In genomic region chr15:74889882-74890768, GRCh38 we compare ENCODE assay signal across 1 cellular context.
TF ChIP-seq lines count a peak whose summit lies in the region.

A gene with protein sequence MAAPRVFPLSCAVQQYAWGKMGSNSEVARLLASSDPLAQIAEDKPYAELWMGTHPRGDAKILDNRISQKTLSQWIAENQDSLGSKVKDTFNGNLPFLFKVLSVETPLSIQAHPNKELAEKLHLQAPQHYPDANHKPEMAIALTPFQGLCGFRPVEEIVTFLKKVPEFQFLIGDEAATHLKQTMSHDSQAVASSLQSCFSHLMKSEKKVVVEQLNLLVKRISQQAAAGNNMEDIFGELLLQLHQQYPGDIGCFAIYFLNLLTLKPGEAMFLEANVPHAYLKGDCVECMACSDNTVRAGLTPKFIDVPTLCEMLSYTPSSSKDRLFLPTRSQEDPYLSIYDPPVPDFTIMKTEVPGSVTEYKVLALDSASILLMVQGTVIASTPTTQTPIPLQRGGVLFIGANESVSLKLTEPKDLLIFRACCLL (plus strand): TSS chr15:74890042. CDS start chr15:74890074, 32 bp downstream.

TF ChIP-seq in HepG2, 621 proteins besides CTCF, POLR2A, EP300 and RAD21 (continued from another document and continues in another):
- TF ChIP-seq GMEB2 (CRISPR knock-in tag; IDR thresholded peaks at IDR 0.05; ENCODE audit: low read depth) (no peak), ATRX (CRISPR knock-in tag; IDR thresholded peaks at IDR 0.05; ENCODE audit: borderline replicate concordance) (no peak), JDP2 (CRISPR knock-in tag; IDR thresholded peaks at IDR 0.05; ENCODE audit: borderline replicate concordance) (no peak), ZNF124 (CRISPR knock-in tag; IDR thresholded peaks at IDR 0.05) (0 out of 2 replicates have a peak, but pooled peaks have one; percentile 44), ZNF781 (CRISPR knock-in tag; IDR thresholded peaks at IDR 0.05; ENCODE audit: borderline replicate concordance, not compliant biosample characterization) (peak; percentile 14), TEAD3 (CRISPR knock-in tag; optimal IDR thresholded peaks at IDR 0.05; ENCODE audit: borderline replicate concordance) (peak; percentile 37), NR2F6 (IDR thresholded peaks at IDR 0.05) (peak; percentile 41; the same call in 1 of the 2 replicates), NR2F6 (CRISPR knock-in tag; IDR thresholded peaks at IDR 0.05) (no peak), ARID5B (CRISPR knock-in tag; IDR thresholded peaks at IDR 0.05) (no peak; the same call in 1 of the 2 replicates), ELF3 (CRISPR knock-in tag; IDR thresholded peaks at IDR 0.05) (no peak), SMARCE1 (IDR thresholded peaks at IDR 0.05; ENCODE audit: borderline replicate concordance) (no peak), ZNF335 (CRISPR knock-in tag; IDR thresholded peaks at IDR 0.05) (peak; percentile 84), ZNF850 (CRISPR knock-in tag; conservative IDR thresholded peaks at IDR 0.05) (no peak), ZBTB14 (CRISPR knock-in tag; IDR thresholded peaks at IDR 0.05) (peak; percentile 60), ZNF101 (CRISPR knock-in tag; IDR thresholded peaks at IDR 0.05; ENCODE audit: borderline replicate concordance, low read depth) (no peak), ZNF34 (CRISPR knock-in tag; IDR thresholded peaks at IDR 0.05; ENCODE audit: borderline replicate concordance) (no peak), ONECUT2 (CRISPR knock-in tag; IDR thresholded peaks at IDR 0.05) (peak; percentile 48; the same call in 1 of the 2 replicates), POLR2AphosphoS5 (IDR thresholded peaks at IDR 0.05; ENCODE audit: low read depth, low read length) (peak; percentile 93), ZNF337 (CRISPR knock-in tag; IDR thresholded peaks at IDR 0.05; ENCODE audit: borderline replicate concordance, low read depth) (no peak), PHF20 (CRISPR knock-in tag; IDR thresholded peaks at IDR 0.05) (0 out of 2 replicates have a peak, but pooled peaks have one; percentile 51), ZNF558 (CRISPR knock-in tag; IDR thresholded peaks at IDR 0.05; ENCODE audit: borderline replicate concordance) (no peak), HOXA9 (CRISPR knock-in tag; IDR thresholded peaks at IDR 0.05; ENCODE audit: borderline replicate concordance) (no peak; the same call in 1 of the 2 replicates), MZF1 (CRISPR knock-in tag; IDR thresholded peaks at IDR 0.05; ENCODE audit: borderline replicate concordance) (no peak), ZNF138 (CRISPR knock-in tag; IDR thresholded peaks at IDR 0.05; ENCODE audit: low read depth) (peak; percentile 51; the same call in 1 of the 2 replicates), ZBTB46 (CRISPR knock-in tag; IDR thresholded peaks at IDR 0.05; ENCODE audit: borderline replicate concordance) (no peak), MEF2D (CRISPR knock-in tag; IDR thresholded peaks at IDR 0.05) (peak; percentile 75; the same call in 1 of the 2 replicates), ZNF672 (CRISPR knock-in tag; IDR thresholded peaks at IDR 0.05) (no peak), PHF21A (CRISPR knock-in tag; IDR thresholded peaks at IDR 0.05) (peak; percentile 55; the same call in 1 of the 2 replicates), NFKBIZ (CRISPR knock-in tag; IDR thresholded peaks at IDR 0.05) (no peak), TBX2 (CRISPR knock-in tag; IDR thresholded peaks at IDR 0.05; ENCODE audit: borderline replicate concordance) (peak; percentile 75), ARNT (IDR thresholded peaks at IDR 0.05) (no peak), ZFP62 (CRISPR knock-in tag; IDR thresholded peaks at IDR 0.05) (peak; percentile 82; the same call in 1 of the 2 replicates), ZNF276 (CRISPR knock-in tag; IDR thresholded peaks at IDR 0.05; ENCODE audit: low read depth) (no peak; the same call in 1 of the 2 replicates), HOXD1 (CRISPR knock-in tag; IDR thresholded peaks at IDR 0.05) (peak; percentile 77; the same call in 1 of the 2 replicates), EZH2 (conservative IDR thresholded peaks at IDR 0.05; ENCODE audit: low read depth, low read length) (no peak), CREB3 (CRISPR knock-in tag; IDR thresholded peaks at IDR 0.05) (no peak), THAP11 (CRISPR knock-in tag; IDR thresholded peaks at IDR 0.05) (peak; percentile 100), GATA4 (IDR thresholded peaks at IDR 0.05; ENCODE audit: borderline replicate concordance, low read depth) (peak; percentile 80; the same call in 1 of the 2 replicates), ZNF44 (CRISPR knock-in tag; IDR thresholded peaks at IDR 0.05) (no peak)
- TF ChIP-seq, protein P1, sequence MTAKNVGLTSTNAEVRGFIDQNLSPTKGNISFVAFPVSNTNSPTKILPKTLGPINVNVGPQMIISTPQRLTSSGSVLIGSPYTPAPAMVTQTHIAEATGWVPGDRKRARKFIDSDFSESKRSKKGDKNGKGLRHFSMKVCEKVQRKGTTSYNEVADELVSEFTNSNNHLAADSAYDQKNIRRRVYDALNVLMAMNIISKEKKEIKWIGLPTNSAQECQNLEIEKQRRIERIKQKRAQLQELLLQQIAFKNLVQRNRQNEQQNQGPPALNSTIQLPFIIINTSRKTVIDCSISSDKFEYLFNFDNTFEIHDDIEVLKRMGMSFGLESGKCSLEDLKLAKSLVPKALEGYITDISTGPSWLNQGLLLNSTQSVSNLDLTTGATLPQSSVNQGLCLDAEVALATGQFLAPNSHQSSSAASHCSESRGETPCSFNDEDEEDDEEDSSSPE (CRISPR knock-in tag; IDR thresholded peaks at IDR 0.05) = no peak; the same call in 1 of the 2 replicates
- TF ChIP-seq, protein P2, sequence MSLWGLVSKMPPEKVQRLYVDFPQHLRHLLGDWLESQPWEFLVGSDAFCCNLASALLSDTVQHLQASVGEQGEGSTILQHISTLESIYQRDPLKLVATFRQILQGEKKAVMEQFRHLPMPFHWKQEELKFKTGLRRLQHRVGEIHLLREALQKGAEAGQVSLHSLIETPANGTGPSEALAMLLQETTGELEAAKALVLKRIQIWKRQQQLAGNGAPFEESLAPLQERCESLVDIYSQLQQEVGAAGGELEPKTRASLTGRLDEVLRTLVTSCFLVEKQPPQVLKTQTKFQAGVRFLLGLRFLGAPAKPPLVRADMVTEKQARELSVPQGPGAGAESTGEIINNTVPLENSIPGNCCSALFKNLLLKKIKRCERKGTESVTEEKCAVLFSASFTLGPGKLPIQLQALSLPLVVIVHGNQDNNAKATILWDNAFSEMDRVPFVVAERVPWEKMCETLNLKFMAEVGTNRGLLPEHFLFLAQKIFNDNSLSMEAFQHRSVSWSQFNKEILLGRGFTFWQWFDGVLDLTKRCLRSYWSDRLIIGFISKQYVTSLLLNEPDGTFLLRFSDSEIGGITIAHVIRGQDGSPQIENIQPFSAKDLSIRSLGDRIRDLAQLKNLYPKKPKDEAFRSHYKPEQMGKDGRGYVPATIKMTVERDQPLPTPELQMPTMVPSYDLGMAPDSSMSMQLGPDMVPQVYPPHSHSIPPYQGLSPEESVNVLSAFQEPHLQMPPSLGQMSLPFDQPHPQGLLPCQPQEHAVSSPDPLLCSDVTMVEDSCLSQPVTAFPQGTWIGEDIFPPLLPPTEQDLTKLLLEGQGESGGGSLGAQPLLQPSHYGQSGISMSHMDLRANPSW (CRISPR knock-in tag; IDR thresholded peaks at IDR 0.05; ENCODE audit: borderline replicate concordance) = no peak
- TF ChIP-seq, protein P3, sequence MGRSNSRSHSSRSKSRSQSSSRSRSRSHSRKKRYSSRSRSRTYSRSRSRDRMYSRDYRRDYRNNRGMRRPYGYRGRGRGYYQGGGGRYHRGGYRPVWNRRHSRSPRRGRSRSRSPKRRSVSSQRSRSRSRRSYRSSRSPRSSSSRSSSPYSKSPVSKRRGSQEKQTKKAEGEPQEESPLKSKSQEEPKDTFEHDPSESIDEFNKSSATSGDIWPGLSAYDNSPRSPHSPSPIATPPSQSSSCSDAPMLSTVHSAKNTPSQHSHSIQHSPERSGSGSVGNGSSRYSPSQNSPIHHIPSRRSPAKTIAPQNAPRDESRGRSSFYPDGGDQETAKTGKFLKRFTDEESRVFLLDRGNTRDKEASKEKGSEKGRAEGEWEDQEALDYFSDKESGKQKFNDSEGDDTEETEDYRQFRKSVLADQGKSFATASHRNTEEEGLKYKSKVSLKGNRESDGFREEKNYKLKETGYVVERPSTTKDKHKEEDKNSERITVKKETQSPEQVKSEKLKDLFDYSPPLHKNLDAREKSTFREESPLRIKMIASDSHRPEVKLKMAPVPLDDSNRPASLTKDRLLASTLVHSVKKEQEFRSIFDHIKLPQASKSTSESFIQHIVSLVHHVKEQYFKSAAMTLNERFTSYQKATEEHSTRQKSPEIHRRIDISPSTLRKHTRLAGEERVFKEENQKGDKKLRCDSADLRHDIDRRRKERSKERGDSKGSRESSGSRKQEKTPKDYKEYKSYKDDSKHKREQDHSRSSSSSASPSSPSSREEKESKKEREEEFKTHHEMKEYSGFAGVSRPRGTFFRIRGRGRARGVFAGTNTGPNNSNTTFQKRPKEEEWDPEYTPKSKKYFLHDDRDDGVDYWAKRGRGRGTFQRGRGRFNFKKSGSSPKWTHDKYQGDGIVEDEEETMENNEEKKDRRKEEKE (IDR thresholded peaks at IDR 0.05) = no peak
